Comparison of ENCODE assay signal across 24 cellular contexts in the genomic region with DNA sequence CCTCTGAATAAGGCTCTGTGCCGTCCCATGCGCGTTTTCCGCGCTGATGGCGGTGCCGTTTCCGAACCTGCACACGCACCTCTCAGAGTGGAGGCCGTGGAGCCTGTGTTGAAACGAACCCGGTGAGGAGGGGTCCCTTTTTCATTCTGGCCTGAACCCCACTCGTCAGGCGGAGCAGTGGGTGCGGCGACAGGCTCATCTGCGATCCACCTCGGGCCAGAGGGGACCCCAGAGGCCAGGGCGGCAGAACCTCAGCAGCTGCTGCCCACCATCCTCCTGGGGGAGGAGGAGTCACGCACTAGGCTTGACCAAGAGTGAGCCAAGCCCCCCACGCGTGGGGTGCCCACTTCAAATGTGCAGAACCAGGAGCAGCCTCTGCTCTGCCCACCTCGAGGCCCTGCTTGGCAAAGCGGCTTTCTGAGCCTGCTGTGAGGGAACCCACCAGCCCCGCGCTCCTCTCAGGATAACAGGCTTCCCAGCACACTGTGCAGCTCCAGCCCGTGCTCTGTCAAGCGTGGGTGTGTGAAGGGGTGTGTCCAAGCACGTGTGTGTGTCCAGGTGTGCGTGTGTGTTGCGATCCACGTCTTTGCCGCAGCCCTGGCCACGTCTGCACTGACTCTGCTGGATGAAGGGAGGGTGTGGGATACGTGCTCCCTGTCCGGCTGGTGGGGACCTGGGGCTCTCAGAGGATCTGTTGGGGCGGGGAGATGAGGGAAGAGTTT. TPM values are rescaled to one million over a fixed set of nuclear protein-coding genes. Genes with fewer than 3 reads are reported as not detected.
"Had no signal": no experiment of that assay in that cellular context is flagged by ENCODE, and none has a peak within 500 bp of the region (broad histone marks: within the 10 kb centered on the region; RNA-seq: fewer than 3 reads in every experiment).

No MANE protein-coding gene starts in this region.

- H3K27ac ChIP-seq: adrenal gland, epithelial cell of prostate, SK-N-MC, suprapubic skin had no signal

- H3K9me3 ChIP-seq: adrenal gland, heart right ventricle, left lung, suprapubic skin had no signal

- DNase-seq: activated CD4-positive, alpha-beta memory T cell treated with anti-CD3 and anti-CD28 coated beads, Interleukin-2, amount 10 ng/mL, durations not matched to agents 7 days and 5 days; activated CD4-positive, alpha-beta T cell treated with anti-CD3 and anti-CD28 coated beads for 36 hours; activated effector memory CD4-positive, alpha-beta T cell treated with anti-CD3 and anti-CD28 coated beads, Interleukin-2, amount 50 U/mL, for 16 hours; activated T-cell treated with anti-CD3 and anti-CD28 coated beads, Interleukin-2, amount 50 U/mL, for 4 hours; adrenal gland; dermis blood vessel endothelial cell; effector memory CD8-positive, alpha-beta T cell; naive thymus-derived CD8-positive, alpha-beta T cell; retina; stimulated activated CD4-positive, alpha-beta T cell treated with anti-CD3 and anti-CD28 coated beads, Interleukin-15, amount 100 ng/mL, for 24 hours; stimulated activated CD4-positive, alpha-beta T cell treated with anti-CD3 and anti-CD28 coated beads, Interleukin-4, amount 100 ng/mL, for 24 hours; stimulated activated naive CD4-positive, alpha-beta T cell; T-cell; T1000 had no signal

- ATAC-seq: activated CD4-positive, alpha-beta T cell treated with anti-CD3 and anti-CD28 coated beads for 36 hours; activated T-cell treated with anti-CD3 and anti-CD28 coated beads, Interleukin-2, amount 50 U/mL, for 4 hours; effector memory CD8-positive, alpha-beta T cell; naive thymus-derived CD8-positive, alpha-beta T cell; T-cell had no signal

- H3K4me3 ChIP-seq: adrenal gland, heart right ventricle, left lung, SK-N-MC, suprapubic skin had no signal

- H3K36me3 ChIP-seq: adrenal gland, heart right ventricle, left lung, suprapubic skin had no signal

RNA-seq across cellular contexts. Expression of gene PRDM16, which starts 6.8 kb away (rescaled TPM):
- total RNA-seq: dermis blood vessel endothelial cell; naive thymus-derived CD8-positive, alpha-beta T cell had no signal

RNA-seq across cellular contexts. Expression of gene ACTRT2, which starts 54.6 kb away (rescaled TPM):
- total RNA-seq: activated CD4-positive, alpha-beta memory T cell treated with anti-CD3 and anti-CD28 coated beads, Interleukin-2, amount 10 ng/mL, durations not matched to agents 7 days and 5 days; activated CD4-positive, alpha-beta T cell treated with anti-CD3 and anti-CD28 coated beads for 36 hours; activated T-cell treated with anti-CD3 and anti-CD28 coated beads, Interleukin-2, amount 50 U/mL, for 4 hours; adrenal gland; cerebellum; dermis blood vessel endothelial cell; fibroblast of lung; frontal cortex; heart right ventricle; left lung; mucosa of gallbladder; naive thymus-derived CD8-positive, alpha-beta T cell; skeletal muscle tissue; suprapubic skin; T-cell had no signal
